10 cellular contexts compared by ENCODE assay signal in genomic region chr11:2912498-2912897, GRCh38. TPM values are rescaled to one million over a fixed set of nuclear protein-coding genes. Genes with fewer than 3 reads are reported as not detected.
DNase-seq lines count a peak whose midpoint lies in the region; ATAC-seq, FAIRE-seq and TF ChIP-seq lines count a peak whose summit lies in the region.
"Had no signal": no experiment of that assay in that cellular context is flagged by ENCODE, and none has a peak within 500 bp of the region (broad histone marks: within the 10 kb centered on the region; RNA-seq: fewer than 3 reads in every experiment).

No MANE protein-coding gene starts in this region.

- TF ChIP-seq CTCF in A549 (IDR thresholded peaks at IDR 0.05) (no peak), HFFc6 (IDR thresholded peaks at IDR 0.05) (no peak), astrocyte of the spinal cord (IDR thresholded peaks at IDR 0.05; ENCODE audit: low read depth, low read length) (no peak), progenitor cell of endocrine pancreas (IDR thresholded peaks at IDR 0.05; ENCODE audit: unreplicated experiment) (no peak), testis (IDR thresholded peaks at IDR 0.05) (no peak)

- H3K27me3 Mint-ChIP-seq in HFFc6 (ENCODE audit: insufficient read depth): peaks cover 4% of the 10 kb centered on the region
- H3K27me3 Mint-ChIP-seq in progenitor cell of endocrine pancreas: peaks cover 19% of the 10 kb centered on the region

- H3K4me1 ChIP-seq in A549 (peaks cover 31% of the 10 kb centered on the region), testis (no peaks in the 10 kb centered on the region)

- CTCF ChIA-PET in A549 (lab: Yijun Ruan, JAX): interaction anchor here (1.0 to 9.9 kb wide), 10 partner anchors 9 to 718 kb away, joined by 3 to 52 read pairs (median 4); partner anchors contain the start of gene PHLDA2

- H3K4me3 Mint-ChIP-seq in HFFc6 (no peak overlapping the region), progenitor cell of endocrine pancreas (ENCODE audit: low read depth) (no peak overlapping the region)

- in situ Hi-C loops in astrocyte of the spinal cord (cut with HindIII; ENCODE audit: low sequenced_read_pairs): no loop called here

- DNase-seq in A549 (ENCODE audit: low read depth in 1 of 2, low spot score in 1 of 2) (peak; percentile 76 to 87), HFFc6 (peak; percentile 64), astrocyte of the spinal cord (ENCODE audit: low read depth, low spot score) (peak; percentile 89), left kidney (ENCODE audit: low read depth, low spot score) (peak; percentile 56), progenitor cell of endocrine pancreas (ENCODE audit: low spot score, unreplicated experiment) (no peak), testis (no peak)
- DNase-seq in stimulated activated CD4-positive, alpha-beta T cell treated with anti-CD3 and anti-CD28 coated beads, Interleukin-12 subunit alpha, Interleukin-12 subunit beta, amount 100 ng/mL, for 4 hours: no peak
- DNase-seq: nucleus accumbens had no signal

- H3K4me3 ChIP-seq in A549: 0 out of 3 replicates have a peak overlapping the region, but pooled peaks have one; percentile 25
- no peak overlapping the region for H3K4me3 ChIP-seq in astrocyte of the spinal cord (ENCODE audit: low read depth, low read length)
- H3K4me3 ChIP-seq in testis: no peak overlapping the region

- H3K27ac Mint-ChIP-seq in HFFc6: 0 out of 2 replicates have a peak overlapping the region, but pooled peaks have one; percentile 60
- no peak overlapping the region for H3K27ac Mint-ChIP-seq in progenitor cell of endocrine pancreas

- FAIRE-seq in A549 (lab: Jason Lieb, UNC): peak; percentile 28
- FAIRE-seq: G401.6 had no signal

- intact Hi-C loops in testis (cut with DNase I; ENCODE audit: low total_unique reads): no loop called here

- no peaks in the 10 kb centered on the region for H3K36me3 ChIP-seq in testis (ENCODE audit: low read depth, missing control alignments)

- H3K36me3 Mint-ChIP-seq in HFFc6 (ENCODE audit: low read depth) (0 out of 2 replicates have a peak, but pooled peaks cover under 1% of the 10 kb centered on the region), progenitor cell of endocrine pancreas (ENCODE audit: insufficient read depth) (no peaks in the 10 kb centered on the region)

- WGBS in A549 (ENCODE audit: missing lambda C conversion rate): 13% methylated on average over 1 of the region's 5 CpGs
- 83 to 89% methylated on average over 3 to 5 of the region's 5 CpGs for WGBS in testis, 2 donors

- no peaks in the 10 kb centered on the region for H3K9me3 Mint-ChIP-seq in HFFc6
- H3K9me3 Mint-ChIP-seq in progenitor cell of endocrine pancreas (ENCODE audit: low read depth): no peaks in the 10 kb centered on the region

- TF ChIP-seq POLR2A in A549 (IDR thresholded peaks at IDR 0.05; ENCODE audit: low read length) (no peak), testis (IDR thresholded peaks at IDR 0.05) (no peak)

- H3K4me1 Mint-ChIP-seq in HFFc6 (ENCODE audit: low read depth) (peaks cover 14% of the 10 kb centered on the region), progenitor cell of endocrine pancreas (ENCODE audit: low read depth) (no peaks in the 10 kb centered on the region)

- TF ChIP-seq RAD21 in A549 (conservative IDR thresholded peaks at IDR 0.05 in 1 of 2, IDR thresholded peaks at IDR 0.05 in 1 of 2): no peak

- H3K9me3 ChIP-seq in A549 (no peaks in the 10 kb centered on the region), testis (no peaks in the 10 kb centered on the region)

- H3K27ac ChIP-seq in A549 (peak overlapping the region; percentile 84 to 90), testis (no peak overlapping the region)

- H3K27me3 ChIP-seq in testis: no peaks in the 10 kb centered on the region

- H3K4me2 ChIP-seq in A549: peak overlapping the region; percentile 90

- POLR2A ChIA-PET in A549 (lab: Yijun Ruan, JAX): interaction anchor here (0.6 to 1.6 kb wide), 3 partner anchors 17 to 194 kb away, joined by 11 to 18 read pairs (median 15); partner anchors contain the start of gene PHLDA2

- peak; percentile 72 to 87 for ATAC-seq in A549
- no peak for ATAC-seq in GM21423 (IDR thresholded peaks at IDR 0.05; ENCODE audit: unreplicated experiment)

- no peak for TF ChIP-seq EP300 in A549 (IDR thresholded peaks at IDR 0.05)

TF ChIP-seq in A549, 52 proteins besides CTCF, POLR2A, EP300 and RAD21:
- TF ChIP-seq JUN (IDR thresholded peaks at IDR 0.05): peak in 1 of 2 experiments; percentile 23; a peak in 1 of 5 replicates
- TF ChIP-seq NR3C1 (IDR thresholded peaks at IDR 0.05): no peak
- no peak for TF ChIP-seq E2F6 (IDR thresholded peaks at IDR 0.05; ENCODE audit: borderline replicate concordance, low read depth)
- TF ChIP-seq MAX (IDR thresholded peaks at IDR 0.05): peak; percentile 56
- TF ChIP-seq FOSL2 (IDR thresholded peaks at IDR 0.05): peak; percentile 51; the same call in 1 of the 2 replicates
- peak; percentile 86 for TF ChIP-seq FOSL2 (CRISPR knock-in tag; IDR thresholded peaks at IDR 0.05)
- no peak for TF ChIP-seq SMC3 (IDR thresholded peaks at IDR 0.05)

RNA-seq across cellular contexts. Expression of gene PHLDA2, which starts 16.7 kb away (rescaled TPM):
- 6.3 and 7.0 TPM in 2 replicates for polyA plus RNA-seq in A549 (2011; rRNA removed)
- 80.1 and 91.2 TPM in 2 replicates for polyA plus RNA-seq in A549 (2012; cell fraction: cytosol; rRNA removed)
- 68.3 and 133 TPM in 2 replicates for polyA plus RNA-seq in A549 (2012; cell fraction: nucleus; rRNA removed)
- 43.6 to 49.6 TPM (median 47.6 TPM) in 3 replicates for polyA plus RNA-seq in A549 (2017; fragmentation: RNase III; extraction: RNeasy Plus Mini Kit Qiagen cat#74134 plus additional on column Dnase treatment)
- 3.6 and 5.5 TPM in 2 replicates for polyA minus RNA-seq in A549 (2011; rRNA and poly(A)+ RNA removed)
- 100 to 1,000 TPM; 102 to 149 (median 125) TPM for total RNA-seq in HFFc6 (2021; fragmentation: NEBNext Ultra II Directional; extraction: Animal tissue kit (Norgen Biotek cat#: 25700))
- 1.2 and 1.9 TPM in 2 replicates for total RNA-seq in progenitor cell of endocrine pancreas
- total RNA-seq in testis: 1 to 10 TPM; 2.2 to 4.0 TPM
- polyA plus RNA-seq in testis (ENCODE audit: insufficient read depth, low read depth, low replicate concordance): 0.62 TPM

RNA-seq across cellular contexts. Expression of gene CDKN1C, which starts 26.9 kb away (rescaled TPM):
- polyA plus RNA-seq in A549 (2011; rRNA removed) (0.40 and 0.41 TPM in 2 replicates), A549 (2017; fragmentation: RNase III; extraction: RNeasy Plus Mini Kit Qiagen cat#74134 plus additional on column Dnase treatment) (0.16 to 0.36 TPM (median 0.30 TPM) in 3 replicates), testis (ENCODE audit: insufficient read depth, low read depth, low replicate concordance) (15.2 TPM)
- polyA plus RNA-seq in A549 (2012; cell fraction: cytosol; rRNA removed): 0.11 and 0.25 TPM in 2 replicates
- polyA plus RNA-seq in A549 (2012; cell fraction: nucleus; rRNA removed): 0.34 and 0.62 TPM in 2 replicates
- polyA minus RNA-seq in A549 (2011; rRNA and poly(A)+ RNA removed): 0.29 TPM in 1 of 2 replicates, not detected in the other
- total RNA-seq in HFFc6 (2021; fragmentation: NEBNext Ultra II Directional; extraction: Animal tissue kit (Norgen Biotek cat#: 25700)): under 1 TPM in 2 of 6 experiments, not detected in 4; 0.17 to 0.24 TPM
- total RNA-seq in progenitor cell of endocrine pancreas (247 and 268 TPM in 2 replicates), testis (10 to 100 TPM; 24.3 to 34.9 TPM)

Comparison
In these comparisons a context has a peak if more than half of its experiments do, and no peak if none do; other contexts are left out.
1. DNase-seq: peak in A549 (2 of 2), HFFc6 (single experiment), astrocyte of the spinal cord (single experiment) and left kidney (single experiment); none in progenitor cell of endocrine pancreas (single experiment), testis (single experiment) and stimulated activated CD4-positive, alpha-beta T cell treated with anti-CD3 and anti-CD28 coated beads, Interleukin-12 subunit alpha, Interleukin-12 subunit beta, amount 100 ng/mL, for 4 hours (single experiment).
2. H3K27ac ChIP-seq: peak in A549 (2 of 2); none in testis (0 of 2).
3. RNA of gene PHLDA2, which starts 16.7 kb away (total RNA-seq): 102 to 149 TPM in HFFc6; 2.2 to 4.0 TPM in testis and 1.2 to 1.9 TPM in progenitor cell of endocrine pancreas; every median in the first group is over 10 times any median in the second.
4. RNA of gene CDKN1C, which starts 26.9 kb away (total RNA-seq): 247 to 268 TPM in progenitor cell of endocrine pancreas and 24.3 to 34.9 TPM in testis; 0.17 to 0.24 TPM in HFFc6; every median in the first group is over 10 times any median in the second.